ENCODE assay signal across 13 cellular contexts in the genomic region with DNA sequence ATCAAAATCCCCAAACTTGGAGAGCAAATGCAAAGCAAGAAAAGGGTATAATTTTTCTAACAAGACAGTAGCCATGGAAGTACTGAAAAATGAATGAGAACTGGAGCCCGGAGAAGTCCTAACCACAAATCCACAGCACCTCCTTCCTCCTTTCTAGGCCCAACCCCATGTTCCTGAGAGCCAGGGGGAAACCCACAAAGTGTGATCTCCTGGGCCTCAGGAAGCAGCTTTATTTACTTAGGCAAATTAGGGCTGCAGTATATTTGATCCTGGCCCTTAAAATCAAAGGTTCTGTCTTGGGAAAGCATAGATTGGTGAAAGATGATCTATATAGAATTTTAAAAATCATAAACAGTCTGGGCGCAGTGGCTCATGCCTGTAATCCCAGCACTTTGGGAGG.
A peak's percentile ranks its signal among the peaks of the same experiment; 100 is the strongest.
DNase-seq lines count a peak whose midpoint lies in the region; ATAC-seq and TF ChIP-seq lines count a peak whose summit lies in the region.
"Had no signal": no experiment of that assay in that cellular context is flagged by ENCODE, and none has a peak within 500 bp of the region (broad histone marks: within the 10 kb centered on the region; RNA-seq: fewer than 3 reads in every experiment).

No MANE protein-coding gene starts in this region.

- H3K27me3 Mint-ChIP-seq in activated CD4-positive, alpha-beta T cell treated with anti-CD3 and anti-CD28 coated beads for 36 hours = no peaks in the 10 kb centered on the region

- H3K27ac Mint-ChIP-seq in activated CD4-positive, alpha-beta T cell treated with anti-CD3 and anti-CD28 coated beads for 36 hours = no peak overlapping the region

- ATAC-seq in right lobe of liver (peak; percentile 49 to 83 (median 60)), left cardiac atrium (no peak), HG03469 (IDR thresholded peaks at IDR 0.05; ENCODE audit: unreplicated experiment) (no peak)
- no peak for ATAC-seq in activated CD4-positive, alpha-beta T cell treated with anti-CD3 and anti-CD28 coated beads for 36 hours

- H3K4me3 ChIP-seq in astrocyte of the cerebellum (ENCODE audit: low read depth, low read length) (no peak overlapping the region), right lobe of liver (no peak overlapping the region)
- H3K4me3 ChIP-seq: hepatocyte, spleen had no signal

- H3K36me3 Mint-ChIP-seq in activated CD4-positive, alpha-beta T cell treated with anti-CD3 and anti-CD28 coated beads for 36 hours (ENCODE audit: low read depth) = no peaks in the 10 kb centered on the region

- H3K36me3 ChIP-seq in right lobe of liver = no peaks in the 10 kb centered on the region
- H3K36me3 ChIP-seq: spleen, WERI-Rb-1 had no signal

- no peaks in the 10 kb centered on the region for H3K9me3 Mint-ChIP-seq in activated CD4-positive, alpha-beta T cell treated with anti-CD3 and anti-CD28 coated beads for 36 hours (ENCODE audit: low read depth)

- CTCF ChIA-PET in activated CD4-positive, alpha-beta T cell treated with anti-CD3 and anti-CD28 coated beads for 36 hours (lab: Charles Lee) = no interaction called here

- no peaks in the 10 kb centered on the region for H3K4me1 Mint-ChIP-seq in activated CD4-positive, alpha-beta T cell treated with anti-CD3 and anti-CD28 coated beads for 36 hours

- TF ChIP-seq POLR2A in right lobe of liver (IDR thresholded peaks at IDR 0.05) = no peak

- intact Hi-C loops in right lobe of liver (cut with DNase I) = no loop called here
- intact Hi-C loops in left cardiac atrium (cut with DNase I) = no loop called here
- intact Hi-C loops in activated CD4-positive, alpha-beta T cell treated with anti-CD3 and anti-CD28 coated beads for 36 hours (cut with DNase I, micrococcal nuclease) = no loop called here

- H3K27ac ChIP-seq in right lobe of liver = no peak overlapping the region
- H3K27ac ChIP-seq: hepatocyte, spleen, WERI-Rb-1 had no signal

- WGBS in right lobe of liver (ENCODE audit: insufficient coverage, low coverage, low lambda C conversion rate, missing lambda C conversion rate) = 46% methylated on average over 1 of the region's 2 CpGs

- H3K9me3 ChIP-seq in right lobe of liver = no peaks in the 10 kb centered on the region
- H3K9me3 ChIP-seq: spleen had no signal

- no peak overlapping the region for H3K4me3 Mint-ChIP-seq in activated CD4-positive, alpha-beta T cell treated with anti-CD3 and anti-CD28 coated beads for 36 hours
- H3K4me3 Mint-ChIP-seq: IgD-negative memory B cell had no signal

- TF ChIP-seq CTCF in astrocyte of the cerebellum (IDR thresholded peaks at IDR 0.05; ENCODE audit: low read depth, low read length, missing control alignments) (no peak), right lobe of liver (IDR thresholded peaks at IDR 0.05) (no peak)

- DNase-seq in EH (ENCODE audit: low read depth) (peak; percentile 3), M059J (ENCODE audit: low read depth) (peak; percentile 63), astrocyte of the cerebellum (ENCODE audit: low read depth) (peak; percentile 43), right lobe of liver (no peak), C1 segment of cervical spinal cord (lab: John Stamatoyannopoulos, UW) (no peak), left cardiac atrium (no peak)
- DNase-seq in activated CD4-positive, alpha-beta T cell treated with anti-CD3 and anti-CD28 coated beads for 36 hours = no peak
- DNase-seq: COR-L47, spleen, WERI-Rb-1 had no signal

- peaks cover 0 to 2% (median 0%) of the 10 kb centered on the region in 4 donors for H3K4me1 ChIP-seq in right lobe of liver
- H3K4me1 ChIP-seq: spleen had no signal

- in situ Hi-C loops in astrocyte of the cerebellum (cut with HindIII; ENCODE audit: low sequenced_read_pairs) = no loop called here

- H3K27me3 ChIP-seq in right lobe of liver = no peaks in the 10 kb centered on the region
- H3K27me3 ChIP-seq: hepatocyte, spleen had no signal

- POLR2A ChIA-PET in activated CD4-positive, alpha-beta T cell treated with anti-CD3 and anti-CD28 coated beads for 36 hours (lab: Charles Lee) = no interaction called here

Comparison
In these comparisons a context has a peak if more than half of its experiments do, and no peak if none do; other contexts are left out.
1. DNase-seq: peak in EH (single experiment), M059J (single experiment) and astrocyte of the cerebellum (single experiment); none in right lobe of liver (0 of 3), C1 segment of cervical spinal cord (0 of 14), left cardiac atrium (single experiment) and activated CD4-positive, alpha-beta T cell treated with anti-CD3 and anti-CD28 coated beads for 36 hours (single experiment).
2. ATAC-seq: peak in right lobe of liver (4 of 4); none in left cardiac atrium (0 of 2), HG03469 (single experiment) and activated CD4-positive, alpha-beta T cell treated with anti-CD3 and anti-CD28 coated beads for 36 hours (single experiment).